9 cellular contexts compared by ENCODE assay signal in genomic region chr12:4027412-4027811, GRCh38.
DNase-seq lines count a peak whose midpoint lies in the region; ATAC-seq and TF ChIP-seq lines count a peak whose summit lies in the region.
"Had no signal": no experiment of that assay in that cellular context is flagged by ENCODE, and none has a peak within 500 bp of the region (broad histone marks: within the 10 kb centered on the region; RNA-seq: fewer than 3 reads in every experiment).

No MANE protein-coding gene starts in this region.

- no peaks in the 10 kb centered on the region for H3K79me1 ChIP-seq in neuronal stem cell (ENCODE audit: low read depth, low read length)

- no peak overlapping the region for H4K8ac ChIP-seq in neuronal stem cell (ENCODE audit: low read depth, low read length)

- ATAC-seq in T-helper 17 cell (peak; percentile 59), GM19452 (IDR thresholded peaks at IDR 0.05; ENCODE audit: unreplicated experiment) (no peak), omental fat pad (ENCODE audit: low FRiP score) (no peak)
- ATAC-seq in stimulated activated naive B cell treated with anti-CD40 and anti-IgM and Interleukin-4, amounts not matched to agents 10 μg/mL and 1 μg/mL and 100 μg/mL, for 72 hours (replicated peaks): peak; percentile 24 to 53

- no peak for TF ChIP-seq POLR2A in suprapubic skin (IDR thresholded peaks at IDR 0.05)

- TF ChIP-seq CTCF in suprapubic skin (IDR thresholded peaks at IDR 0.05) (no peak), omental fat pad (IDR thresholded peaks at IDR 0.05) (no peak)

- H2BK12ac ChIP-seq in neuronal stem cell (ENCODE audit: low read length): no peak overlapping the region

- H4K91ac ChIP-seq in neuronal stem cell (ENCODE audit: low read depth, low read length, poor library complexity): no peak overlapping the region

- no peaks in the 10 kb centered on the region for H3K36me3 ChIP-seq in neuronal stem cell (replicated peaks in 1 of 2; ENCODE audit: control insufficient read depth in 2 of 2, insufficient read depth in 2 of 2, low read length in 2 of 2)
- no peaks in the 10 kb centered on the region for H3K36me3 ChIP-seq in suprapubic skin

- no peak overlapping the region for H3K27ac ChIP-seq in neuronal stem cell (replicated peaks; ENCODE audit: low read length)
- no peak overlapping the region for H3K27ac ChIP-seq in suprapubic skin

- H3K4ac ChIP-seq in neuronal stem cell (ENCODE audit: low read length): no peak overlapping the region

- peak overlapping the region; percentile 82 for H3K4me3 Mint-ChIP-seq in T-helper 17 cell
- H3K4me3 Mint-ChIP-seq in stimulated activated naive B cell treated with anti-CD40 and anti-IgM and Interleukin-4, amounts not matched to agents 10 μg/mL and 1 μg/mL and 100 μg/mL, for 72 hours: no peak overlapping the region

- H2BK5ac ChIP-seq in neuronal stem cell (ENCODE audit: low read length): no peak overlapping the region

- no peak overlapping the region for H3K4me3 ChIP-seq in neuronal stem cell (ENCODE audit: low read length in 2 of 2)
- no peak overlapping the region for H3K4me3 ChIP-seq in suprapubic skin

- no peak overlapping the region for H3K14ac ChIP-seq in neuronal stem cell (ENCODE audit: low read length)

- H3K27me3 ChIP-seq in neuronal stem cell (ENCODE audit: control insufficient read depth in 3 of 3, insufficient read depth in 3 of 3, low read depth in 1 of 3, low read length in 3 of 3) (peaks cover 0 to 3% (median 0%) of the 10 kb centered on the region in 3 experiments), suprapubic skin (no peaks in the 10 kb centered on the region)

- H3K36me3 Mint-ChIP-seq in T-helper 17 cell (ENCODE audit: low read depth): no peaks in the 10 kb centered on the region
- H3K36me3 Mint-ChIP-seq in stimulated activated naive B cell treated with anti-CD40 and anti-IgM and Interleukin-4, amounts not matched to agents 10 μg/mL and 1 μg/mL and 100 μg/mL, for 72 hours: no peaks in the 10 kb centered on the region

- no peaks in the 10 kb centered on the region for H3K9me3 Mint-ChIP-seq in stimulated activated naive B cell treated with anti-CD40 and anti-IgM and Interleukin-4, amounts not matched to agents 10 μg/mL and 1 μg/mL and 100 μg/mL, for 72 hours

- no peak overlapping the region for H2BK120ac ChIP-seq in neuronal stem cell (ENCODE audit: low read depth, low read length)

- peaks cover 30% of the 10 kb centered on the region for H3K4me1 Mint-ChIP-seq in T-helper 17 cell
- H3K4me1 Mint-ChIP-seq in stimulated activated naive B cell treated with anti-CD40 and anti-IgM and Interleukin-4, amounts not matched to agents 10 μg/mL and 1 μg/mL and 100 μg/mL, for 72 hours: peaks cover 18 to 31% of the 10 kb centered on the region in 2 donors

- peak overlapping the region; percentile 62 for H3K18ac ChIP-seq in neuronal stem cell (ENCODE audit: low read length)

- H3K27ac Mint-ChIP-seq in T-helper 17 cell: peak overlapping the region; percentile 93
- peak overlapping the region; percentile 81 for H3K27ac Mint-ChIP-seq in stimulated activated naive B cell treated with anti-CD40 and anti-IgM and Interleukin-4, amounts not matched to agents 10 μg/mL and 1 μg/mL and 100 μg/mL, for 72 hours

- H3K23ac ChIP-seq in neuronal stem cell (ENCODE audit: low read depth, low read length, poor library complexity): no peak overlapping the region

- H3K27me3 Mint-ChIP-seq in T-helper 17 cell: no peaks in the 10 kb centered on the region
- H3K27me3 Mint-ChIP-seq in stimulated activated naive B cell treated with anti-CD40 and anti-IgM and Interleukin-4, amounts not matched to agents 10 μg/mL and 1 μg/mL and 100 μg/mL, for 72 hours: peaks cover 5 to 11% of the 10 kb centered on the region in 2 donors

- no peak overlapping the region for H3K4me2 ChIP-seq in neuronal stem cell (ENCODE audit: insufficient read depth, low read length, poor library complexity, severe bottlenecking)

- no peak overlapping the region for H2AK5ac ChIP-seq in neuronal stem cell (ENCODE audit: low read depth, low read length)

- peak; percentile 13 to 29 (median 17) for DNase-seq in T-helper 17 cell
- peak; percentile 88 for DNase-seq in activated effector memory CD4-positive, alpha-beta T cell treated with anti-CD3 and anti-CD28 coated beads, Interleukin-2, amount 50 U/mL, for 16 hours
- no peak for DNase-seq in neuronal stem cell (ENCODE audit: low spot score)
- DNase-seq in stimulated activated naive B cell treated with anti-CD40 and anti-IgM and Interleukin-4, amounts not matched to agents 10 μg/mL and 1 μg/mL and 100 μg/mL, for 72 hours: peak; percentile 14
- no peak for DNase-seq in suprapubic skin (ENCODE audit: low spot score in 2 of 2)
- no peak for DNase-seq in omental fat pad (ENCODE audit: low spot score)
- no peak for DNase-seq in ecto neural progenitor cell (ENCODE audit: low spot score)
- DNase-seq: T1000 had no signal

- no CpG with 5 or more reads among the region's 4 CpGs for WGBS in neuronal stem cell (ENCODE audit: extremely low coverage in 2 of 2, insufficient read length in 2 of 2, insufficient replicate concordance in 1 of 2), 2 donors
- WGBS in suprapubic skin: 62% methylated on average over 4 of the region's 4 CpGs

- no peak overlapping the region for H2AFZ ChIP-seq in neuronal stem cell (ENCODE audit: low read length)

- peaks cover 34 to 45% of the 10 kb centered on the region in 2 donors for H3K4me1 ChIP-seq in neuronal stem cell (ENCODE audit: control insufficient read depth in 2 of 2, insufficient read depth in 1 of 2, low read depth in 1 of 2, low read length in 2 of 2)
- H3K4me1 ChIP-seq in suprapubic skin: peaks cover 19% of the 10 kb centered on the region

- no peak overlapping the region for H3K9ac ChIP-seq in neuronal stem cell (ENCODE audit: low read depth, low read length, poor library complexity)

- no peaks in the 10 kb centered on the region for H3K9me3 ChIP-seq in T-helper 17 cell (ENCODE audit: control insufficient read depth, low read length, poor library complexity, severe bottlenecking)
- H3K9me3 ChIP-seq in neuronal stem cell (replicated peaks in 1 of 2; ENCODE audit: control insufficient read depth in 2 of 2, insufficient read depth in 1 of 2, low read depth in 1 of 2, low read length in 2 of 2): peaks cover 0 to 1% of the 10 kb centered on the region in 2 donors
- no peaks in the 10 kb centered on the region for H3K9me3 ChIP-seq in suprapubic skin

- H2BK15ac ChIP-seq in neuronal stem cell (ENCODE audit: low read length): peak overlapping the region; percentile 11

- TF ChIP-seq EP300 in suprapubic skin (IDR thresholded peaks at IDR 0.05): no peak

Comparison
In these comparisons a context has a peak if more than half of its experiments do, and no peak if none do; other contexts are left out.
1. ATAC-seq: peak in T-helper 17 cell (single experiment) and stimulated activated naive B cell treated with anti-CD40 and anti-IgM and Interleukin-4, amounts not matched to agents 10 μg/mL and 1 μg/mL and 100 μg/mL, for 72 hours (2 of 2); none in GM19452 (single experiment) and omental fat pad (single experiment).
2. DNase-seq: peak in T-helper 17 cell (3 of 3), activated effector memory CD4-positive, alpha-beta T cell treated with anti-CD3 and anti-CD28 coated beads, Interleukin-2, amount 50 U/mL, for 16 hours (single experiment) and stimulated activated naive B cell treated with anti-CD40 and anti-IgM and Interleukin-4, amounts not matched to agents 10 μg/mL and 1 μg/mL and 100 μg/mL, for 72 hours (single experiment); none in neuronal stem cell (single experiment), suprapubic skin (0 of 2), omental fat pad (single experiment) and ecto neural progenitor cell (single experiment).